ENCODE assay signal across 15 cellular contexts in genomic region chr1:5822726-5823125, GRCh38.
A peak's percentile ranks its signal among the peaks of the same experiment; 100 is the strongest.
DNase-seq lines count a peak whose midpoint lies in the region; ATAC-seq and TF ChIP-seq lines count a peak whose summit lies in the region.
"Had no signal": no experiment of that assay in that cellular context is flagged by ENCODE, and none has a peak within 500 bp of the region (broad histone marks: within the 10 kb centered on the region; RNA-seq: fewer than 3 reads in every experiment).

No MANE protein-coding gene starts in this region.

- BruUV-seq in IMR-90 (replicated peaks; lab: Mats Ljungman, UMichigan): no TSS peak

- H2AK5ac ChIP-seq in IMR-90 (ENCODE audit: low read depth, low read length): no peak overlapping the region

- H2BK20ac ChIP-seq in IMR-90 (ENCODE audit: low read depth, low read length): no peak overlapping the region

- H3K27me3 ChIP-seq in BLaER1 treated with 17β-estradiol and CSF1 and Interleukin-3, amounts not matched to agents 10 nM and 100 nM: peaks cover 0 to 30% (median 0%) of the 10 kb centered on the region in 11 experiments; a peak in 6 of 22 replicates
- H3K27me3 ChIP-seq in IMR-90 (ENCODE audit: control insufficient read depth, insufficient read depth, low read length) (no peaks in the 10 kb centered on the region), osteoblast (ENCODE audit: insufficient read depth, low read length) (no peaks in the 10 kb centered on the region), Peyer's patch (no peaks in the 10 kb centered on the region)

- no peak overlapping the region for H3K4me3 ChIP-seq in BLaER1 treated with 17β-estradiol and CSF1 and Interleukin-3, amounts not matched to agents 10 nM and 100 nM
- H3K4me3 ChIP-seq in IMR-90 (ENCODE audit: insufficient read depth, low read depth, low read length) (no peak overlapping the region), osteoblast (ENCODE audit: insufficient read depth, low read length) (no peak overlapping the region), Peyer's patch (no peak overlapping the region)

- DNase-seq in IMR-90 (no peak), osteoblast (ENCODE audit: insufficient read length, low spot score, missing footprints) (peak; percentile 48), Peyer's patch (no peak), AG08395 (ENCODE audit: low spot score) (no peak)
- DNase-seq: C1 segment of cervical spinal cord; Calu3; CD4-positive, alpha-beta memory T cell; COR-L47; DMS53; DMS79 treated with DMSO at 0.1 percent for 48 hours; GF-D8; GOT3; HCEC 1CT had no signal

- no peaks in the 10 kb centered on the region for H3K36me3 ChIP-seq in BLaER1 treated with 17β-estradiol and CSF1 and Interleukin-3, amounts not matched to agents 10 nM and 100 nM
- H3K36me3 ChIP-seq in IMR-90 (ENCODE audit: control insufficient read depth, insufficient read depth, low read length) (no peaks in the 10 kb centered on the region), osteoblast (ENCODE audit: insufficient read depth, low read length) (no peaks in the 10 kb centered on the region), Peyer's patch (no peaks in the 10 kb centered on the region)

- in situ Hi-C loops in IMR-90 (cut with MboI; ENCODE audit: low sequenced_read_pairs): no loop called here

- peaks cover 41 to 82% (median 70%) of the 10 kb centered on the region in 10 experiments for H3K4me1 ChIP-seq in BLaER1 treated with 17β-estradiol and CSF1 and Interleukin-3, amounts not matched to agents 10 nM and 100 nM
- H3K4me1 ChIP-seq in IMR-90 (ENCODE audit: control insufficient read depth, insufficient read depth, low read length) (no peaks in the 10 kb centered on the region), osteoblast (ENCODE audit: insufficient read depth, low read length) (no peaks in the 10 kb centered on the region), Peyer's patch (no peaks in the 10 kb centered on the region)

- no peak overlapping the region for H2BK5ac ChIP-seq in IMR-90 (ENCODE audit: low read depth, low read length, poor library complexity, severe bottlenecking)

- peak overlapping the region in 5 of 11 experiments; percentile 16 to 42 (median 37); a peak in 5 of 22 replicates for H3K9ac ChIP-seq in BLaER1 treated with 17β-estradiol and CSF1 and Interleukin-3, amounts not matched to agents 10 nM and 100 nM
- no peak overlapping the region for H3K9ac ChIP-seq in IMR-90 (ENCODE audit: low read depth, low read length)

- no peak overlapping the region for H3K4ac ChIP-seq in IMR-90 (ENCODE audit: low read depth, low read length)

- no peaks in the 10 kb centered on the region for H3K9me1 ChIP-seq in IMR-90 (ENCODE audit: insufficient read depth, low read length)

- no peak overlapping the region for H3K23ac ChIP-seq in IMR-90 (ENCODE audit: low read depth, low read length)

- ATAC-seq in IMR-90 (ENCODE audit: low read depth) (no peak), GM19035 (IDR thresholded peaks at IDR 0.05; ENCODE audit: unreplicated experiment) (no peak)

- H4K5ac ChIP-seq in IMR-90 (ENCODE audit: low read depth, low read length): no peak overlapping the region

- no peaks in the 10 kb centered on the region for H3K79me1 ChIP-seq in IMR-90 (ENCODE audit: low read depth in 1 of 2, low read length in 2 of 2)

- H2AK9ac ChIP-seq in IMR-90 (replicated peaks; ENCODE audit: low read depth, low read length, poor library complexity): no peak overlapping the region

- no peak overlapping the region for H2BK15ac ChIP-seq in IMR-90 (ENCODE audit: low read depth, low read length)

- CTCF ChIA-PET in IMR-90 (lab: Yijun Ruan, JAX): no interaction called here

- peak overlapping the region; percentile 30 to 92 (median 72); a peak in 19 of 22 replicates for H3K4me2 ChIP-seq in BLaER1 treated with 17β-estradiol and CSF1 and Interleukin-3, amounts not matched to agents 10 nM and 100 nM
- H3K4me2 ChIP-seq in IMR-90 (ENCODE audit: low read depth, low read length) (no peak overlapping the region), osteoblast (ENCODE audit: insufficient read depth, low read length) (no peak overlapping the region)

- no peak overlapping the region for H3K14ac ChIP-seq in IMR-90 (replicated peaks; ENCODE audit: low read depth, low read length)

- H2AFZ ChIP-seq in IMR-90 (replicated peaks; ENCODE audit: low read length, poor library complexity) (peak overlapping the region; percentile 51), osteoblast (ENCODE audit: low read length) (no peak overlapping the region)

- POLR2A ChIA-PET in IMR-90 (lab: Charles Lee; ENCODE audit: unreplicated experiment): no interaction called here

- H3K18ac ChIP-seq in IMR-90 (ENCODE audit: low read depth, low read length): no peak overlapping the region

- no peak for TF ChIP-seq CTCF in IMR-90 (conservative IDR thresholded peaks at IDR 0.05; ENCODE audit: low read depth, low read length)
- TF ChIP-seq CTCF in osteoblast (IDR thresholded peaks at IDR 0.05; ENCODE audit: extremely low read depth, low read depth, low read length): no peak
- no peak for TF ChIP-seq CTCF in Peyer's patch (IDR thresholded peaks at IDR 0.05)

- H3K79me2 ChIP-seq in osteoblast (ENCODE audit: insufficient read depth, low read length): no peaks in the 10 kb centered on the region

- no peak overlapping the region for H4K91ac ChIP-seq in IMR-90 (ENCODE audit: insufficient read depth, low read depth, low read length)

- no CpG with 5 or more reads among the region's 16 CpGs for WGBS in IMR-90 (ENCODE audit: extremely low coverage in 2 of 2, insufficient read length in 1 of 2), 2 experiments

- H2BK120ac ChIP-seq in IMR-90 (ENCODE audit: low read depth, low read length): no peak overlapping the region

- dilution Hi-C loops in IMR-90 (cut with HindIII; ENCODE audit: low sequenced_read_pairs, unreplicated experiment): no loop called here

- intact Hi-C loops in IMR-90 (cut with micrococcal nuclease): no loop called here

- peak overlapping the region in 6 of 11 experiments; percentile 31 to 68 (median 55); a peak in 11 of 22 replicates for H3K27ac ChIP-seq in BLaER1 treated with 17β-estradiol and CSF1 and Interleukin-3, amounts not matched to agents 10 nM and 100 nM
- H3K27ac ChIP-seq in IMR-90 (ENCODE audit: insufficient read depth, low read length) (no peak overlapping the region), osteoblast (ENCODE audit: low read depth, low read length) (no peak overlapping the region), Peyer's patch (no peak overlapping the region)

- no peak for TF ChIP-seq POLR2A in IMR-90 (IDR thresholded peaks at IDR 0.05; ENCODE audit: low read depth, low read length)
- no peak for TF ChIP-seq POLR2A in Peyer's patch (IDR thresholded peaks at IDR 0.05)

- TF ChIP-seq RAD21 in IMR-90 (IDR thresholded peaks at IDR 0.05; ENCODE audit: low read length): no peak

- peaks cover 8 to 19% (median 16%) of the 10 kb centered on the region in 11 experiments; a peak in 18 of 22 replicates for H3K9me3 ChIP-seq in BLaER1 treated with 17β-estradiol and CSF1 and Interleukin-3, amounts not matched to agents 10 nM and 100 nM (replicated peaks in 1 of 11)
- H3K9me3 ChIP-seq in IMR-90 (ENCODE audit: control insufficient read depth, insufficient read depth, low read length): peaks cover 20% of the 10 kb centered on the region
- H3K9me3 ChIP-seq in osteoblast (ENCODE audit: low read depth, low read length): no peaks in the 10 kb centered on the region
- no peaks in the 10 kb centered on the region for H3K9me3 ChIP-seq in Peyer's patch

- no peak overlapping the region for H4K8ac ChIP-seq in IMR-90 (ENCODE audit: low read depth in 2 of 2, low read length in 2 of 2)

- no peak overlapping the region for H3K56ac ChIP-seq in IMR-90 (ENCODE audit: extremely low read depth, insufficient read depth, low read length)

- H4K20me1 ChIP-seq in BLaER1 treated with 17β-estradiol and CSF1 and Interleukin-3, amounts not matched to agents 10 nM and 100 nM: peaks cover 0 to 17% (median 0%) of the 10 kb centered on the region in 11 experiments; a peak in 2 of 22 replicates
- H4K20me1 ChIP-seq in IMR-90 (ENCODE audit: insufficient read depth, low read length) (no peaks in the 10 kb centered on the region), osteoblast (ENCODE audit: insufficient read depth, low read length) (no peaks in the 10 kb centered on the region)

TF ChIP-seq in IMR-90, 13 proteins besides CTCF, POLR2A, EP300 and RAD21:
- TF ChIP-seq USF2 (IDR thresholded peaks at IDR 0.05; ENCODE audit: low read depth, low read length) (no peak), MAZ (IDR thresholded peaks at IDR 0.05; ENCODE audit: borderline replicate concordance, low read depth, low read length) (no peak), ELK1 (IDR thresholded peaks at IDR 0.05; ENCODE audit: borderline replicate concordance, low read depth, low read length) (no peak)
TF ChIP-seq in IMR-90: peak in this region for 0.

Comparison
In these comparisons a context has a peak if more than half of its experiments do, and no peak if none do; other contexts are left out.
1. H3K27ac ChIP-seq: peak in BLaER1 treated with 17β-estradiol and CSF1 and Interleukin-3, amounts not matched to agents 10 nM and 100 nM (6 of 11); none in IMR-90 (single experiment), osteoblast (single experiment) and Peyer's patch (0 of 4).
2. H3K4me2 ChIP-seq: peak in BLaER1 treated with 17β-estradiol and CSF1 and Interleukin-3, amounts not matched to agents 10 nM and 100 nM (11 of 11); none in IMR-90 (single experiment) and osteoblast (single experiment).